17 cellular contexts compared by ENCODE assay signal in genomic region chr10:126928252-126928651, GRCh38.
"Had no signal": no experiment of that assay in that cellular context is flagged by ENCODE, and none has a peak within 500 bp of the region (broad histone marks: within the 10 kb centered on the region; RNA-seq: fewer than 3 reads in every experiment).

No MANE protein-coding gene starts in this region.

- H3K9me3 ChIP-seq: gastrocnemius medialis, heart right ventricle, left lung, sigmoid colon, tibial artery, upper lobe of left lung, uterus had no signal

- H3K4me3 Mint-ChIP-seq: nephron had no signal

- H3K4me1 Mint-ChIP-seq: naive B cell had no signal

- H3K36me3 Mint-ChIP-seq: naive B cell had no signal

- H3K27me3 ChIP-seq: gastrocnemius medialis, heart right ventricle, left lung, sigmoid colon, tibial artery, upper lobe of left lung, uterus had no signal

- H3K4me3 ChIP-seq: coronary artery, gastrocnemius medialis, heart right ventricle, left lung, sigmoid colon, tibial artery, upper lobe of left lung, uterus had no signal

- DNase-seq: effector CD8-positive, alpha-beta T cell; gastrocnemius medialis; heart right ventricle; hypothalamus; left lung; mesendoderm; naive B cell; sigmoid colon; small intestine; stimulated activated CD4-positive, alpha-beta T cell treated with anti-CD3 and anti-CD28 coated beads, Interleukin-2, amount 100 ng/mL, for 48 hours; stimulated activated naive CD8-positive, alpha-beta T cell treated with anti-CD3 and anti-CD28 coated beads, Interleukin-15, Interleukin-2, amounts not matched to agents 100 U/mL and 50 U/mL, for 24 hours; tibial artery; upper lobe of left lung; uterus had no signal

- H3K27ac ChIP-seq: coronary artery, gastrocnemius medialis, heart right ventricle, left lung, sigmoid colon, tibial artery, upper lobe of left lung, uterus had no signal

- H3K27me3 Mint-ChIP-seq: naive B cell had no signal

- H3K27ac Mint-ChIP-seq: naive B cell, nephron had no signal

- H3K36me3 ChIP-seq: gastrocnemius medialis, uterus had no signal

- H3K9me3 Mint-ChIP-seq: nephron had no signal

- ATAC-seq: esophagus mucosa; gastrocnemius medialis; left lung; stimulated activated naive CD8-positive, alpha-beta T cell treated with anti-CD3 and anti-CD28 coated beads, Interleukin-15, Interleukin-2, amounts not matched to agents 100 U/mL and 50 U/mL, for 24 hours had no signal
